In genomic region chr22:49930596-49931412, GRCh38 we compare ENCODE assay signal across 8 cellular contexts. TPM values are rescaled to one million over a fixed set of nuclear protein-coding genes. Genes with fewer than 3 reads are reported as not detected.
DNase-seq lines count a peak whose midpoint lies in the region; ATAC-seq and TF ChIP-seq lines count a peak whose summit lies in the region.

No MANE protein-coding gene starts in this region.

- TSS peak; percentile 30 for BruUV-seq in Calu3 (replicated peaks; lab: Mats Ljungman, UMichigan)

- H3K27me3 Mint-ChIP-seq in Calu3 (ENCODE audit: unreplicated experiment): no peaks in the 10 kb centered on the region
- H3K27me3 Mint-ChIP-seq in osteocyte (ENCODE audit: unreplicated experiment): no peaks in the 10 kb centered on the region

- intact Hi-C loops in Calu3 (cut with micrococcal nuclease; ENCODE audit: unreplicated experiment): loop anchor here (1.0 to 10.0 kb wide), 5 partner anchors 31 to 214 kb away; partner anchors contain the start of gene IL17REL

- peaks cover 35% of the 10 kb centered on the region for H3K36me3 Mint-ChIP-seq in Calu3 (ENCODE audit: insufficient read depth, unreplicated experiment)
- no peaks in the 10 kb centered on the region for H3K36me3 Mint-ChIP-seq in osteocyte (ENCODE audit: unreplicated experiment)

- H3K27ac Mint-ChIP-seq in Calu3 (ENCODE audit: unreplicated experiment) (peak overlapping the region; percentile 43), osteocyte (ENCODE audit: unreplicated experiment) (no peak overlapping the region)

- DNase-seq in Calu3: peak; percentile 91
- peak; percentile 73 for DNase-seq in H7
- DNase-seq in NCI-H69 (lab: John Stamatoyannopoulos, UW): peak; percentile 86
- DNase-seq in activated T-cell treated with anti-CD3 and anti-CD28 coated beads, Interleukin-2, amount 50 U/mL, for 1 hour: peak; percentile 50
- peak; percentile 65 for DNase-seq in fibroblast of villous mesenchyme (ENCODE audit: low read depth)
- no peak for DNase-seq in osteocyte (ENCODE audit: extremely low spot score, unreplicated experiment)
- DNase-seq in mesenteric fat pad (ENCODE audit: low spot score): no peak

- CTCF ChIA-PET in Calu3 (lab: Charles Lee): interaction anchor here (0.8 to 2.8 kb wide), 14 partner anchors 18 to 218 kb away, joined by 3 to 46 read pairs (median 7); partner anchors contain the start of gene IL17REL

- H3K4me1 Mint-ChIP-seq in Calu3 (ENCODE audit: low read depth, unreplicated experiment) (peaks cover 27% of the 10 kb centered on the region), osteocyte (ENCODE audit: unreplicated experiment) (peaks cover 12% of the 10 kb centered on the region)

- peaks cover 8% of the 10 kb centered on the region for H3K27me3 ChIP-seq in H7 (ENCODE audit: control insufficient read depth, insufficient read depth, low read length)

- no peak overlapping the region for H3K4me3 ChIP-seq in H7 (ENCODE audit: insufficient read depth, low read depth, low read length)
- no peak overlapping the region for H3K4me3 ChIP-seq in fibroblast of villous mesenchyme (ENCODE audit: low read depth, low read length)

- no peak overlapping the region for H3K4me3 Mint-ChIP-seq in Calu3 (ENCODE audit: low read depth, unreplicated experiment)
- no peak overlapping the region for H3K4me3 Mint-ChIP-seq in osteocyte (ENCODE audit: unreplicated experiment)

- no peaks in the 10 kb centered on the region for H3K36me3 ChIP-seq in H7 (replicated peaks; ENCODE audit: control insufficient read depth, insufficient read depth, low read length)

- no peaks in the 10 kb centered on the region for H3K9me3 Mint-ChIP-seq in Calu3 (ENCODE audit: low read depth, unreplicated experiment)
- H3K9me3 Mint-ChIP-seq in osteocyte (ENCODE audit: unreplicated experiment): no peaks in the 10 kb centered on the region

- ATAC-seq in HG02759 (IDR thresholded peaks at IDR 0.05; ENCODE audit: unreplicated experiment): no peak

- TF ChIP-seq CTCF in Calu3 (IDR thresholded peaks at IDR 0.05; ENCODE audit: unreplicated experiment): peak; percentile 81
- peak; percentile 61 for TF ChIP-seq CTCF in fibroblast of villous mesenchyme (IDR thresholded peaks at IDR 0.05; ENCODE audit: insufficient read depth, low read depth, low read length)
- peak; percentile 63 for TF ChIP-seq CTCF in osteocyte (IDR thresholded peaks at IDR 0.05)

RNA-seq across cellular contexts. Expression of gene CRELD2, which starts 12.4 kb away (rescaled TPM):
- 57.8 and 64.6 TPM in 2 replicates for total RNA-seq in Calu3 (2022)
- 22.8 and 45.6 TPM in 2 replicates for total RNA-seq in H7 (2014; rRNA removed; shearing (Covaris generic))
- 53.1 and 58.9 TPM in 2 replicates for total RNA-seq in fibroblast of villous mesenchyme
- 54.9 and 55.5 TPM in 2 replicates for total RNA-seq in osteocyte
- total RNA-seq in mesenteric fat pad: 36.5 TPM

RNA-seq across cellular contexts. Expression of gene ALG12, which starts 12.6 kb away (rescaled TPM):
- total RNA-seq in Calu3 (2022) (25.4 and 27.0 TPM in 2 replicates), fibroblast of villous mesenchyme (17.1 and 20.3 TPM in 2 replicates), osteocyte (27.1 and 27.9 TPM in 2 replicates), mesenteric fat pad (12.5 TPM)
- total RNA-seq in H7 (2014; rRNA removed; shearing (Covaris generic)): 28.5 and 32.9 TPM in 2 replicates

RNA-seq across cellular contexts. Expression of gene PIM3, which starts 29.8 kb away (rescaled TPM):
- 86.3 and 97.3 TPM in 2 replicates for total RNA-seq in Calu3 (2022)
- total RNA-seq in H7 (2014; rRNA removed; shearing (Covaris generic)): 71.2 and 79.7 TPM in 2 replicates
- 27.7 and 32.0 TPM in 2 replicates for total RNA-seq in fibroblast of villous mesenchyme
- total RNA-seq in osteocyte: 18.6 TPM in 2 replicates
- total RNA-seq in mesenteric fat pad: 124 TPM

Comparison
In these comparisons a context has a peak if more than half of its experiments do, and no peak if none do; other contexts are left out.
1. DNase-seq: peak in Calu3 (single experiment), H7 (single experiment), NCI-H69 (single experiment), activated T-cell treated with anti-CD3 and anti-CD28 coated beads, Interleukin-2, amount 50 U/mL, for 1 hour (single experiment) and fibroblast of villous mesenchyme (single experiment); none in osteocyte (single experiment) and mesenteric fat pad (single experiment).
2. Peak in every context shown above with its lines, with median percentiles within 50 percentile points of each other: CTCF ChIP-seq.